ENCODE assay signal across 11 cellular contexts in the genomic region with DNA sequence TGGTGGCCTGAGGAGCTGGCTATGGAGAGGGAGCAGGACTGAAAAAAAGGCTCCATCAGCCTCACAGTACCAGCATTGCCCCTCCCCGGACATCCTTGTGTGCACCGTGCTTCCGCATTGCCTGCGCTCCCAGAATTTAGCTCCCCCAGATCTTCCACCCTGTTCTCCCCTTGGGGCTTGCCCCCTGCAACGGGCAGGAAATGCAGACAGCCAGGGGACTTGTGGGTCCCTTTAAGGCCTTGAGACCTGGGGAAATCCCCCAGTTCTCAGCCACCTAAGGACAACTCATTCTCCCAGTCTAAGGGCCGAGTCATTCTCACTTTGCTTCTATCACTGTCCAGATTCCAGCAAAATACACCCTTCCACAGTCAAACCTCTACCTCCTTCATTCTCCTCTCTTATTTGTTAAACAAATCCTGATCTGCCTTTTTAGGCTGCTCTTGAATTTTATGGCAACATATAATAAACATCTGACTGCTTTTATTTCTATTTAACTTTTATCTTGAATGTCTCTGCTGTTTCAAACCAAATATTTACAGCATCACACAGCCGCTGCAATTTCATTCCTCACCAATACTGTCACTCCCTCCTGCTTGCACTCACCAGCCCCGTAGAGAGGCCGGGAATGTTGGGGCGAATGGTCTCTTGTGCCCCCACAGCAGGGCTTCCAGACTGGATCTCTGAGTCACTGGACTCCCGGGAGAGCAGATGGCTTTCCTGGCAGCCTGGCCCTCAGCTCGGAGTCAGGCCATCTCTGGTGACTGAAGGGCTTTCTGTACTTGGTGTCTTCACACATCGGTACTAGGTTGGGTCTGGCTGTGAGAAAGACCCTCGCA.
DNase-seq lines count a peak whose midpoint lies in the region; FAIRE-seq and TF ChIP-seq lines count a peak whose summit lies in the region.
"Had no signal": no experiment of that assay in that cellular context is flagged by ENCODE, and none has a peak within 500 bp of the region (broad histone marks: within the 10 kb centered on the region; RNA-seq: fewer than 3 reads in every experiment).

No MANE protein-coding gene starts in this region.

- peak overlapping the region; percentile 74 for H3K27ac ChIP-seq in VCaP
- H3K27ac ChIP-seq in stomach smooth muscle (ENCODE audit: low read length): peak overlapping the region; percentile 58

- TF ChIP-seq CTCF in VCaP (conservative IDR thresholded peaks at IDR 0.05): no peak

- DNase-seq in H54 (ENCODE audit: insufficient read length, low spot score): peak; percentile 86
- peak; percentile 81 for DNase-seq in hepatic stellate cell (ENCODE audit: low spot score)
- no peak for DNase-seq in NCI-H524 (lab: John Stamatoyannopoulos, UW)
- DNase-seq in activated CD8-positive, alpha-beta memory T cell treated with anti-CD3 and anti-CD28 coated beads, Interleukin-2, amount 50 U/mL, for 4 hours: no peak
- no peak for DNase-seq in activated CD4-positive, alpha-beta T cell treated with anti-CD3 and anti-CD28 coated beads, Interleukin-2, amount 50 U/mL, for 48 hours
- DNase-seq: activated CD4-positive, alpha-beta memory T cell treated with anti-CD3 and anti-CD28 coated beads, Interleukin-2, amount 10 ng/mL, durations not matched to agents 7 days and 5 days; stimulated activated CD4-positive, alpha-beta T cell treated with anti-CD3 and anti-CD28 coated beads, Interleukin-1b, Interleukin-23, amount 100 ng/mL, for 48 hours had no signal

- H3K9ac ChIP-seq in stomach smooth muscle (ENCODE audit: low read length in 2 of 2): peak overlapping the region in 1 of 2 donors; percentile 29

- no peaks in the 10 kb centered on the region for H3K36me3 ChIP-seq in stomach smooth muscle (ENCODE audit: control insufficient read depth in 2 of 2, insufficient read depth in 2 of 2, low read length in 2 of 2)

- peak; percentile 39; the same call in 1 of the 2 replicates for TF ChIP-seq POLR2A in H54 (IDR thresholded peaks at IDR 0.05; ENCODE audit: low read depth, low read length)

- no peaks in the 10 kb centered on the region for H3K27me3 ChIP-seq in stomach smooth muscle (ENCODE audit: control insufficient read depth in 1 of 2, insufficient read depth in 2 of 2, low read length in 2 of 2)

- peak overlapping the region in 1 of 2 donors; percentile 3 for H3K4me3 ChIP-seq in stomach smooth muscle (ENCODE audit: low read length in 2 of 2)
- H3K4me3 ChIP-seq: GM12878, K562 had no signal

- peak; percentile 69 for FAIRE-seq in H54 (lab: Jason Lieb, UNC)
- FAIRE-seq: GM12878, K562 had no signal

- H3K9me3 ChIP-seq in stomach smooth muscle (ENCODE audit: control insufficient read depth in 2 of 2, low read length in 2 of 2): no peaks in the 10 kb centered on the region

- H3K4me1 ChIP-seq in stomach smooth muscle (ENCODE audit: control insufficient read depth, insufficient read depth, low read length): peaks cover 11% of the 10 kb centered on the region

Comparison
In these comparisons a context has a peak if more than half of its experiments do, and no peak if none do; other contexts are left out.
1. DNase-seq: peak in H54 (single experiment) and hepatic stellate cell (single experiment); none in NCI-H524 (0 of 2), activated CD8-positive, alpha-beta memory T cell treated with anti-CD3 and anti-CD28 coated beads, Interleukin-2, amount 50 U/mL, for 4 hours (single experiment) and activated CD4-positive, alpha-beta T cell treated with anti-CD3 and anti-CD28 coated beads, Interleukin-2, amount 50 U/mL, for 48 hours (0 of 2).